1 cellular context compared by ENCODE assay signal in the genomic region with DNA sequence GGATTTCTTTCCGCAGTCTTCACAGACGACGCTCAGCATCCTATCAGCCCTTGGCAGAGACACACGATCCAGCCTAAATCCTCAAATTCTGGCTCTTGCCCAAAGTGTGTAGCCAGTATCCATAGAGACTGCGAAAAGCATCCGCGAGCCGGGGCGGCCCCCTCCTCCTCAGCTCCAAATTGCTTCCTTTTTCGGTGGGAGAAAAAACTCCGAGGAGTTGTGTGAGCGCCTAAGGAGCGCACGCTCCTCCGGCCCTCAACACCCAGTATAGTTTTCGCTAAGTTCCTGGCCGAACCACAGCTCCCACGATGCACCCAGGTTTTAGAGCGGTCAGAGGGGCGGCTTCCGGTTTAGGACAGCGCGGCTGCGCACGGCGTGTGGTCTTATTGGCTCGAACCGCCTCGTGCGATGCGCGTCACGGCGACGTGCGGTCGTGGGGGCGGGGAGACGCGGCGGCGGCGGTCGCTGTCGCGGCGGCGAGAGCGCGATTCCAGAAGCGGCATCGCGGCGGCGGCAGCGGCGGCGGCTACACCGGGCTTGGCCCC.
A peak's percentile ranks its signal among the peaks of the same experiment; 100 is the strongest.
TF ChIP-seq lines count a peak whose summit lies in the region.

Gene ADIPOR2, plus strand, starts transcription at position 493 of the 545 bp plus-strand sequence. CDS start 63,274 bp downstream, outside the sequence.

TF ChIP-seq in HepG2, 621 proteins besides CTCF, POLR2A, EP300 and RAD21 (continued from another document and continues in another):
- TF ChIP-seq, protein P1, sequence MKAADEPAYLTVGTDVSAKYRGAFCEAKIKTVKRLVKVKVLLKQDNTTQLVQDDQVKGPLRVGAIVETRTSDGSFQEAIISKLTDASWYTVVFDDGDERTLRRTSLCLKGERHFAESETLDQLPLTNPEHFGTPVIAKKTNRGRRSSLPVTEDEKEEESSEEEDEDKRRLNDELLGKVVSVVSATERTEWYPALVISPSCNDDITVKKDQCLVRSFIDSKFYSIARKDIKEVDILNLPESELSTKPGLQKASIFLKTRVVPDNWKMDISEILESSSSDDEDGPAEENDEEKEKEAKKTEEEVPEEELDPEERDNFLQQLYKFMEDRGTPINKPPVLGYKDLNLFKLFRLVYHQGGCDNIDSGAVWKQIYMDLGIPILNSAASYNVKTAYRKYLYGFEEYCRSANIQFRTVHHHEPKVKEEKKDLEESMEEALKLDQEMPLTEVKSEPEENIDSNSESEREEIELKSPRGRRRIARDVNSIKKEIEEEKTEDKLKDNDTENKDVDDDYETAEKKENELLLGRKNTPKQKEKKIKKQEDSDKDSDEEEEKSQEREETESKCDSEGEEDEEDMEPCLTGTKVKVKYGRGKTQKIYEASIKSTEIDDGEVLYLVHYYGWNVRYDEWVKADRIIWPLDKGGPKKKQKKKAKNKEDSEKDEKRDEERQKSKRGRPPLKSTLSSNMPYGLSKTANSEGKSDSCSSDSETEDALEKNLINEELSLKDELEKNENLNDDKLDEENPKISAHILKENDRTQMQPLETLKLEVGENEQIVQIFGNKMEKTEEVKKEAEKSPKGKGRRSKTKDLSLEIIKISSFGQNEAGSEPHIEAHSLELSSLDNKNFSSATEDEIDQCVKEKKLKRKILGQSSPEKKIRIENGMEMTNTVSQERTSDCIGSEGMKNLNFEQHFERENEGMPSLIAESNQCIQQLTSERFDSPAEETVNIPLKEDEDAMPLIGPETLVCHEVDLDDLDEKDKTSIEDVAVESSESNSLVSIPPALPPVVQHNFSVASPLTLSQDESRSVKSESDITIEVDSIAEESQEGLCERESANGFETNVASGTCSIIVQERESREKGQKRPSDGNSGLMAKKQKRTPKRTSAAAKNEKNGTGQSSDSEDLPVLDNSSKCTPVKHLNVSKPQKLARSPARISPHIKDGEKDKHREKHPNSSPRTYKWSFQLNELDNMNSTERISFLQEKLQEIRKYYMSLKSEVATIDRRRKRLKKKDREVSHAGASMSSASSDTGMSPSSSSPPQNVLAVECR (CRISPR knock-in tag; IDR thresholded peaks at IDR 0.05; ENCODE audit: borderline replicate concordance) = peak; percentile 77; the same call in 1 of the 2 replicates
- TF ChIP-seq ZNF180 (CRISPR knock-in tag; IDR thresholded peaks at IDR 0.05; ENCODE audit: borderline replicate concordance, low read depth) = no peak
- no peak for TF ChIP-seq FOXJ3 (CRISPR knock-in tag; IDR thresholded peaks at IDR 0.05; ENCODE audit: borderline replicate concordance)
- 0 out of 2 replicates have a peak, but pooled peaks have one; percentile 57 for TF ChIP-seq BRD4 (CRISPR knock-in tag; IDR thresholded peaks at IDR 0.05)
- peak; percentile 61 for TF ChIP-seq SRSF1 (optimal IDR thresholded peaks at IDR 0.05; ENCODE audit: low read depth, low read length)
- no peak; the same call in 1 of the 2 replicates for TF ChIP-seq SAFB2 (CRISPR knock-in tag; IDR thresholded peaks at IDR 0.05; ENCODE audit: borderline replicate concordance, low read depth)
- TF ChIP-seq, protein P2, sequence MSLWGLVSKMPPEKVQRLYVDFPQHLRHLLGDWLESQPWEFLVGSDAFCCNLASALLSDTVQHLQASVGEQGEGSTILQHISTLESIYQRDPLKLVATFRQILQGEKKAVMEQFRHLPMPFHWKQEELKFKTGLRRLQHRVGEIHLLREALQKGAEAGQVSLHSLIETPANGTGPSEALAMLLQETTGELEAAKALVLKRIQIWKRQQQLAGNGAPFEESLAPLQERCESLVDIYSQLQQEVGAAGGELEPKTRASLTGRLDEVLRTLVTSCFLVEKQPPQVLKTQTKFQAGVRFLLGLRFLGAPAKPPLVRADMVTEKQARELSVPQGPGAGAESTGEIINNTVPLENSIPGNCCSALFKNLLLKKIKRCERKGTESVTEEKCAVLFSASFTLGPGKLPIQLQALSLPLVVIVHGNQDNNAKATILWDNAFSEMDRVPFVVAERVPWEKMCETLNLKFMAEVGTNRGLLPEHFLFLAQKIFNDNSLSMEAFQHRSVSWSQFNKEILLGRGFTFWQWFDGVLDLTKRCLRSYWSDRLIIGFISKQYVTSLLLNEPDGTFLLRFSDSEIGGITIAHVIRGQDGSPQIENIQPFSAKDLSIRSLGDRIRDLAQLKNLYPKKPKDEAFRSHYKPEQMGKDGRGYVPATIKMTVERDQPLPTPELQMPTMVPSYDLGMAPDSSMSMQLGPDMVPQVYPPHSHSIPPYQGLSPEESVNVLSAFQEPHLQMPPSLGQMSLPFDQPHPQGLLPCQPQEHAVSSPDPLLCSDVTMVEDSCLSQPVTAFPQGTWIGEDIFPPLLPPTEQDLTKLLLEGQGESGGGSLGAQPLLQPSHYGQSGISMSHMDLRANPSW (CRISPR knock-in tag; IDR thresholded peaks at IDR 0.05; ENCODE audit: borderline replicate concordance) = no peak
- TF ChIP-seq JUND (CRISPR knock-in tag; IDR thresholded peaks at IDR 0.05) = no peak
- TF ChIP-seq MIER3 (CRISPR knock-in tag; IDR thresholded peaks at IDR 0.05; ENCODE audit: borderline replicate concordance) = peak; percentile 73; the same call in 1 of the 2 replicates
- TF ChIP-seq, protein P3, sequence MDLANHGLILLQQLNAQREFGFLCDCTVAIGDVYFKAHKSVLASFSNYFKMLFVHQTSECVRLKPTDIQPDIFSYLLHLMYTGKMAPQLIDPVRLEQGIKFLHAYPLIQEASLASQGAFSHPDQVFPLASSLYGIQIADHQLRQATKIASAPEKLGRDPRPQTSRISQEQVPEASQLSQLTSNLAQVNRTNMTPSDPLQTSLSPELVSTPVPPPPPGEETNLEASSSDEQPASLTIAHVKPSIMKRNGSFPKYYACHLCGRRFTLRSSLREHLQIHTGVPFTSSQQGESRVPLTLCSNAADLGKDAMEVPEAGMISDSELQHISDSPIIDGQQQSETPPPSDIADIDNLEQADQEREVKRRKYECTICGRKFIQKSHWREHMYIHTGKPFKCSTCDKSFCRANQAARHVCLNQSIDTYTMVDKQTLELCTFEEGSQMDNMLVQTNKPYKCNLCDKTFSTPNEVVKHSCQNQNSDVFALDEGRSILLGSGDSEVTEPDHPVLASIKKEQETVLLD (CRISPR knock-in tag; IDR thresholded peaks at IDR 0.05; ENCODE audit: low read depth) = peak; percentile 84
- TF ChIP-seq RXRA (CRISPR knock-in tag; IDR thresholded peaks at IDR 0.05) = peak; percentile 38; the same call in 1 of the 2 replicates
- TF ChIP-seq RORA (CRISPR knock-in tag; IDR thresholded peaks at IDR 0.05) = no peak
- TF ChIP-seq ZIK1 (CRISPR knock-in tag; IDR thresholded peaks at IDR 0.05; ENCODE audit: borderline replicate concordance, low read depth) = peak; percentile 77; the same call in 1 of the 2 replicates
- TF ChIP-seq HOXA7 (CRISPR knock-in tag; IDR thresholded peaks at IDR 0.05) = no peak
- peak; percentile 58; the same call in 1 of the 2 replicates for TF ChIP-seq KDM5A (IDR thresholded peaks at IDR 0.05; ENCODE audit: borderline replicate concordance, low read length)
- no peak for TF ChIP-seq ATRX (CRISPR knock-in tag; IDR thresholded peaks at IDR 0.05; ENCODE audit: borderline replicate concordance)
- TF ChIP-seq ZNF354B (CRISPR knock-in tag; IDR thresholded peaks at IDR 0.05) = no peak
- TF ChIP-seq ZNF614 (CRISPR knock-in tag; IDR thresholded peaks at IDR 0.05; ENCODE audit: borderline replicate concordance) = peak; percentile 80
- TF ChIP-seq, protein P4, sequence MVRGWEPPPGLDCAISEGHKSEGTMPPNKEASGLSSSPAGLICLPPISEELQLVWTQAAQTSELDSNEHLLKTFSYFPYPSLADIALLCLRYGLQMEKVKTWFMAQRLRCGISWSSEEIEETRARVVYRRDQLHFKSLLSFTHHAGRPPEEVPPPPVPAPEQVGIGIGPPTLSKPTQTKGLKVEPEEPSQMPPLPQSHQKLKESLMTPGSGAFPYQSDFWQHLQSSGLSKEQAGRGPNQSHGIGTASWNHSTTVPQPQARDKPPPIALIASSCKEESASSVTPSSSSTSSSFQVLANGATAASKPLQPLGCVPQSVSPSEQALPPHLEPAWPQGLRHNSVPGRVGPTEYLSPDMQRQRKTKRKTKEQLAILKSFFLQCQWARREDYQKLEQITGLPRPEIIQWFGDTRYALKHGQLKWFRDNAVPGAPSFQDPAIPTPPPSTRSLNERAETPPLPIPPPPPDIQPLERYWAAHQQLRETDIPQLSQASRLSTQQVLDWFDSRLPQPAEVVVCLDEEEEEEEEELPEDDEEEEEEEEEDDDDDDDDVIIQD (CRISPR knock-in tag; IDR thresholded peaks at IDR 0.05; ENCODE audit: low read depth) = peak; percentile 79
- no peak for TF ChIP-seq CREBL2 (CRISPR knock-in tag; IDR thresholded peaks at IDR 0.05; ENCODE audit: borderline replicate concordance)
- TF ChIP-seq ZC3H13 (CRISPR knock-in tag; IDR thresholded peaks at IDR 0.05) = peak; percentile 75
- no peak for TF ChIP-seq NFE2L1 (CRISPR knock-in tag; IDR thresholded peaks at IDR 0.05; ENCODE audit: borderline replicate concordance)
- TF ChIP-seq TCF7L2 (IDR thresholded peaks at IDR 0.05; ENCODE audit: low read depth, low read length) = no peak
- no peak for TF ChIP-seq FIP1L1 (IDR thresholded peaks at IDR 0.05; ENCODE audit: borderline replicate concordance, insufficient read depth, low read depth, low read length)
- TF ChIP-seq ZMYM3 (CRISPR knock-in tag; IDR thresholded peaks at IDR 0.05) = no peak
- TF ChIP-seq ZNF776 (CRISPR knock-in tag; IDR thresholded peaks at IDR 0.05) = 0 out of 2 replicates have a peak, but pooled peaks have one; percentile 39
- TF ChIP-seq ZNF746 (CRISPR knock-in tag; IDR thresholded peaks at IDR 0.05) = peak; percentile 26; the same call in 1 of the 2 replicates
- TF ChIP-seq RFX5 (IDR thresholded peaks at IDR 0.05; ENCODE audit: low read depth, low read length) = 0 out of 2 replicates have a peak, but pooled peaks have one; percentile 12
- TF ChIP-seq ZNF10 (CRISPR knock-in tag; IDR thresholded peaks at IDR 0.05; ENCODE audit: borderline replicate concordance, low read depth) = no peak
- TF ChIP-seq ZNF841 (CRISPR knock-in tag; IDR thresholded peaks at IDR 0.05; ENCODE audit: borderline replicate concordance) = no peak
- TF ChIP-seq RELA (CRISPR knock-in tag; IDR thresholded peaks at IDR 0.05) = peak; percentile 16; the same call in 1 of the 2 replicates
- TF ChIP-seq ZNF670 (CRISPR knock-in tag; IDR thresholded peaks at IDR 0.05; ENCODE audit: borderline replicate concordance) = peak; percentile 63; the same call in 1 of the 2 replicates
- TF ChIP-seq, protein P5, sequence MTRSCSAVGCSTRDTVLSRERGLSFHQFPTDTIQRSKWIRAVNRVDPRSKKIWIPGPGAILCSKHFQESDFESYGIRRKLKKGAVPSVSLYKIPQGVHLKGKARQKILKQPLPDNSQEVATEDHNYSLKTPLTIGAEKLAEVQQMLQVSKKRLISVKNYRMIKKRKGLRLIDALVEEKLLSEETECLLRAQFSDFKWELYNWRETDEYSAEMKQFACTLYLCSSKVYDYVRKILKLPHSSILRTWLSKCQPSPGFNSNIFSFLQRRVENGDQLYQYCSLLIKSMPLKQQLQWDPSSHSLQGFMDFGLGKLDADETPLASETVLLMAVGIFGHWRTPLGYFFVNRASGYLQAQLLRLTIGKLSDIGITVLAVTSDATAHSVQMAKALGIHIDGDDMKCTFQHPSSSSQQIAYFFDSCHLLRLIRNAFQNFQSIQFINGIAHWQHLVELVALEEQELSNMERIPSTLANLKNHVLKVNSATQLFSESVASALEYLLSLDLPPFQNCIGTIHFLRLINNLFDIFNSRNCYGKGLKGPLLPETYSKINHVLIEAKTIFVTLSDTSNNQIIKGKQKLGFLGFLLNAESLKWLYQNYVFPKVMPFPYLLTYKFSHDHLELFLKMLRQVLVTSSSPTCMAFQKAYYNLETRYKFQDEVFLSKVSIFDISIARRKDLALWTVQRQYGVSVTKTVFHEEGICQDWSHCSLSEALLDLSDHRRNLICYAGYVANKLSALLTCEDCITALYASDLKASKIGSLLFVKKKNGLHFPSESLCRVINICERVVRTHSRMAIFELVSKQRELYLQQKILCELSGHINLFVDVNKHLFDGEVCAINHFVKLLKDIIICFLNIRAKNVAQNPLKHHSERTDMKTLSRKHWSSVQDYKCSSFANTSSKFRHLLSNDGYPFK (CRISPR knock-in tag; IDR thresholded peaks at IDR 0.05; ENCODE audit: borderline replicate concordance) = peak; percentile 55; the same call in 1 of the 2 replicates
- 0 out of 2 replicates have a peak, but pooled peaks have one; percentile 56 for TF ChIP-seq ZKSCAN8 (CRISPR knock-in tag; IDR thresholded peaks at IDR 0.05; ENCODE audit: borderline replicate concordance)
- TF ChIP-seq RARA (CRISPR knock-in tag; IDR thresholded peaks at IDR 0.05) = no peak; the same call in 1 of the 2 replicates
- peak; percentile 81 for TF ChIP-seq KLF6 (CRISPR knock-in tag; IDR thresholded peaks at IDR 0.05)
- TF ChIP-seq SP4 (CRISPR knock-in tag; IDR thresholded peaks at IDR 0.05) = peak; percentile 93
- peak; percentile 95 for TF ChIP-seq CREB1 (IDR thresholded peaks at IDR 0.05)
- TF ChIP-seq CREB1 (CRISPR knock-in tag; IDR thresholded peaks at IDR 0.05) = peak; percentile 87
- no peak for TF ChIP-seq THYN1 (CRISPR knock-in tag; IDR thresholded peaks at IDR 0.05; ENCODE audit: borderline replicate concordance, low read depth)
- TF ChIP-seq ELK4 (CRISPR knock-in tag; IDR thresholded peaks at IDR 0.05; ENCODE audit: borderline replicate concordance) = no peak
- TF ChIP-seq, protein P6, sequence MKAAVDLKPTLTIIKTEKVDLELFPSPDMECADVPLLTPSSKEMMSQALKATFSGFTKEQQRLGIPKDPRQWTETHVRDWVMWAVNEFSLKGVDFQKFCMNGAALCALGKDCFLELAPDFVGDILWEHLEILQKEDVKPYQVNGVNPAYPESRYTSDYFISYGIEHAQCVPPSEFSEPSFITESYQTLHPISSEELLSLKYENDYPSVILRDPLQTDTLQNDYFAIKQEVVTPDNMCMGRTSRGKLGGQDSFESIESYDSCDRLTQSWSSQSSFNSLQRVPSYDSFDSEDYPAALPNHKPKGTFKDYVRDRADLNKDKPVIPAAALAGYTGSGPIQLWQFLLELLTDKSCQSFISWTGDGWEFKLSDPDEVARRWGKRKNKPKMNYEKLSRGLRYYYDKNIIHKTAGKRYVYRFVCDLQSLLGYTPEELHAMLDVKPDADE (CRISPR knock-in tag; IDR thresholded peaks at IDR 0.05) = no peak
- peak; percentile 73 for TF ChIP-seq ZNF816 (CRISPR knock-in tag; IDR thresholded peaks at IDR 0.05; ENCODE audit: borderline replicate concordance)
- TF ChIP-seq ZNF629 (CRISPR knock-in tag; conservative IDR thresholded peaks at IDR 0.05) = no peak
